Comparison of ENCODE assay signal across 29 cellular contexts in genomic region chr6:124679392-124679791, GRCh38.
DNase-seq lines count a peak whose midpoint lies in the region; ATAC-seq and TF ChIP-seq lines count a peak whose summit lies in the region.
"Had no signal": no experiment of that assay in that cellular context is flagged by ENCODE, and none has a peak within 500 bp of the region (broad histone marks: within the 10 kb centered on the region; RNA-seq: fewer than 3 reads in every experiment).

No MANE protein-coding gene starts in this region.

- no peak overlapping the region for H3K4me3 ChIP-seq in IMR-90 (ENCODE audit: insufficient read depth, low read depth, low read length)
- no peak overlapping the region for H3K4me3 ChIP-seq in epithelial cell of esophagus (ENCODE audit: low read length)
- H3K4me3 ChIP-seq: GM23338, K562, smooth muscle cell, stomach had no signal

- H3K36me3 Mint-ChIP-seq in Calu3 (ENCODE audit: insufficient read depth, unreplicated experiment) = no peaks in the 10 kb centered on the region
- H3K36me3 Mint-ChIP-seq: CD14-positive monocyte had no signal

- CTCF ChIA-PET in Calu3 (lab: Charles Lee) = no interaction called here
- CTCF ChIA-PET in IMR-90 (lab: Yijun Ruan, JAX) = no interaction called here

- H3K4me2 ChIP-seq in IMR-90 (ENCODE audit: low read depth, low read length) = no peak overlapping the region
- H3K4me2 ChIP-seq: GM23338, SK-N-SH, smooth muscle cell had no signal

- H2BK120ac ChIP-seq in IMR-90 (ENCODE audit: low read depth, low read length) = no peak overlapping the region

- H2AK5ac ChIP-seq in IMR-90 (ENCODE audit: low read depth, low read length) = no peak overlapping the region

- H3K27ac ChIP-seq in IMR-90 (ENCODE audit: insufficient read depth, low read length) = no peak overlapping the region
- H3K27ac ChIP-seq: stomach had no signal

- POLR2A ChIA-PET in IMR-90 (lab: Charles Lee; ENCODE audit: unreplicated experiment) = no interaction called here

- no peaks in the 10 kb centered on the region for H3K27me3 ChIP-seq in IMR-90 (ENCODE audit: control insufficient read depth, insufficient read depth, low read length)
- H3K27me3 ChIP-seq: stomach had no signal

- peak overlapping the region; percentile 33 for H3K27ac Mint-ChIP-seq in Calu3 (ENCODE audit: unreplicated experiment)
- H3K27ac Mint-ChIP-seq: activated CD8-positive, alpha-beta T cell treated with anti-CD3 and anti-CD28 coated beads for 36 hours; activated naive CD4-positive, alpha-beta T cell treated with anti-CD3 and anti-CD28 coated beads, Interleukin-2, amount 50 U/mL, for 72 hours; activated T-helper 2 cell treated with anti-CD3 and anti-CD28 coated beads, Interferon-gamma antibody, Interleukin-2, Interleukin-4, amounts not matched to agents 10 μg/mL and 5 μg/mL and 100 μg/mL, durations not matched to agents 14 hours and 24 hours and 36 hours; CD14-positive monocyte; GM23338; naive thymus-derived CD8-positive, alpha-beta T cell; T-helper 1 cell treated with Interleukin-12 subunit alpha and Interleukin-12 subunit beta and Interleukin-4 antibody, amounts not matched to agents 30 μg/mL and 1 μg/mL, for 36 hours had no signal

- H3K18ac ChIP-seq in IMR-90 (ENCODE audit: low read depth, low read length) = no peak overlapping the region

- TF ChIP-seq POLR2A in IMR-90 (IDR thresholded peaks at IDR 0.05; ENCODE audit: low read depth, low read length) = no peak

- no peak overlapping the region for H2AFZ ChIP-seq in IMR-90 (replicated peaks; ENCODE audit: low read length, poor library complexity)
- H2AFZ ChIP-seq: GM23338 had no signal

- ATAC-seq in IMR-90 (ENCODE audit: low read depth) = no peak
- peak; percentile 41 for ATAC-seq in omental fat pad (ENCODE audit: low FRiP score)
- no peak for ATAC-seq in HG02840 (IDR thresholded peaks at IDR 0.05; ENCODE audit: low FRiP score, unreplicated experiment)
- ATAC-seq: activated CD8-positive, alpha-beta T cell treated with anti-CD3 and anti-CD28 coated beads for 36 hours; activated naive CD4-positive, alpha-beta T cell treated with anti-CD3 and anti-CD28 coated beads, Interleukin-2, amount 50 U/mL, for 72 hours; GM23338; K562; naive thymus-derived CD8-positive, alpha-beta T cell had no signal

- dilution Hi-C loops in IMR-90 (cut with HindIII; ENCODE audit: low sequenced_read_pairs, unreplicated experiment) = no loop called here

- H3K27me3 Mint-ChIP-seq in Calu3 (ENCODE audit: unreplicated experiment) = no peaks in the 10 kb centered on the region
- H3K27me3 Mint-ChIP-seq: activated CD8-positive, alpha-beta T cell treated with anti-CD3 and anti-CD28 coated beads for 36 hours; naive thymus-derived CD8-positive, alpha-beta T cell had no signal

- H3K56ac ChIP-seq in IMR-90 (ENCODE audit: extremely low read depth, insufficient read depth, low read length) = no peak overlapping the region

- no peak overlapping the region for H4K8ac ChIP-seq in IMR-90 (ENCODE audit: low read depth in 2 of 2, low read length in 2 of 2)

- H3K4ac ChIP-seq in IMR-90 (ENCODE audit: low read depth, low read length) = no peak overlapping the region

- intact Hi-C loops in Calu3 (cut with micrococcal nuclease; ENCODE audit: unreplicated experiment) (no loop called here), IMR-90 (cut with micrococcal nuclease) (no loop called here)

- no peaks in the 10 kb centered on the region for H3K9me1 ChIP-seq in IMR-90 (ENCODE audit: insufficient read depth, low read length)

- H3K9me3 Mint-ChIP-seq in Calu3 (ENCODE audit: low read depth, unreplicated experiment) = peaks cover 8% of the 10 kb centered on the region

- TF ChIP-seq CTCF in Calu3 (IDR thresholded peaks at IDR 0.05; ENCODE audit: unreplicated experiment) = no peak
- TF ChIP-seq CTCF in IMR-90 (conservative IDR thresholded peaks at IDR 0.05; ENCODE audit: low read depth, low read length) = no peak
- TF ChIP-seq CTCF in epithelial cell of esophagus (IDR thresholded peaks at IDR 0.05; ENCODE audit: insufficient read depth, low read depth, low read length, missing control alignments) = no peak
- TF ChIP-seq CTCF in omental fat pad (IDR thresholded peaks at IDR 0.05) = no peak

- no peak overlapping the region for H4K91ac ChIP-seq in IMR-90 (ENCODE audit: insufficient read depth, low read depth, low read length)

- H3K4me1 ChIP-seq in IMR-90 (ENCODE audit: control insufficient read depth, insufficient read depth, low read length) = no peaks in the 10 kb centered on the region
- H3K4me1 ChIP-seq: stomach had no signal

- H4K5ac ChIP-seq in IMR-90 (ENCODE audit: low read depth, low read length) = no peak overlapping the region

- in situ Hi-C loops in IMR-90 (cut with MboI; ENCODE audit: low sequenced_read_pairs) = no loop called here

- H2BK15ac ChIP-seq in IMR-90 (ENCODE audit: low read depth, low read length) = no peak overlapping the region

- H3K36me3 ChIP-seq in IMR-90 (ENCODE audit: control insufficient read depth, insufficient read depth, low read length) = no peaks in the 10 kb centered on the region
- H3K36me3 ChIP-seq: stomach had no signal

- peaks cover 10% of the 10 kb centered on the region for H3K9me3 ChIP-seq in IMR-90 (ENCODE audit: control insufficient read depth, insufficient read depth, low read length)
- H3K9me3 ChIP-seq: SK-N-SH had no signal

- BruUV-seq in Calu3 (replicated peaks; lab: Mats Ljungman, UMichigan) (no TSS peak), IMR-90 (replicated peaks; lab: Mats Ljungman, UMichigan) (no TSS peak)

- H3K9ac ChIP-seq in IMR-90 (ENCODE audit: low read depth, low read length) = no peak overlapping the region
- H3K9ac ChIP-seq: SK-N-SH had no signal

- H2BK20ac ChIP-seq in IMR-90 (ENCODE audit: low read depth, low read length) = no peak overlapping the region

- H3K4me1 Mint-ChIP-seq in Calu3 (ENCODE audit: low read depth, unreplicated experiment) = peaks cover 10% of the 10 kb centered on the region
- H3K4me1 Mint-ChIP-seq: CD14-positive monocyte; naive thymus-derived CD8-positive, alpha-beta T cell had no signal

- no peak overlapping the region for H2AK9ac ChIP-seq in IMR-90 (replicated peaks; ENCODE audit: low read depth, low read length, poor library complexity)

- DNase-seq in Calu3 = peak; percentile 39
- DNase-seq in IMR-90 = peak; percentile 1
- DNase-seq in epithelial cell of esophagus (ENCODE audit: low read depth) = peak; percentile 77
- no peak for DNase-seq in omental fat pad (ENCODE audit: low spot score)
- DNase-seq in T-helper 9 cell = no peak
- no peak for DNase-seq in activated naive CD4-positive, alpha-beta T cell treated with Interleukin-2 at 50 U/mL for 16 hours
- DNase-seq in OCI-M2 (lab: John Stamatoyannopoulos, UW; ENCODE audit: unreplicated experiment) = no peak
- DNase-seq: activated CD4-positive, alpha-beta T cell treated with anti-CD3 and anti-CD28 coated beads for 1 hour; activated CD8-positive, alpha-beta T cell treated with anti-CD3 and anti-CD28 coated beads for 36 hours; anterior cingulate cortex; caudate nucleus; DND-41; head of caudate nucleus; naive thymus-derived CD8-positive, alpha-beta T cell; NCI-H1417 treated with DMSO at 0.1 percent for 48 hours; NCI-H2081 treated with DMSO at 0.1 percent for 48 hours; NCI-H82; retina; SK-N-SH; stimulated activated CD4-positive, alpha-beta T cell treated with anti-CD3 and anti-CD28 coated beads, Interleukin-1b, Interleukin-23, amount 100 ng/mL, for 48 hours; stomach had no signal

- no peak for TF ChIP-seq RAD21 in IMR-90 (IDR thresholded peaks at IDR 0.05; ENCODE audit: low read length)

- H4K20me1 ChIP-seq in IMR-90 (ENCODE audit: insufficient read depth, low read length) = no peaks in the 10 kb centered on the region

- no peak overlapping the region for H3K14ac ChIP-seq in IMR-90 (replicated peaks; ENCODE audit: low read depth, low read length)

- no CpG with 5 or more reads among the region's 2 CpGs for WGBS in IMR-90 (ENCODE audit: extremely low coverage in 2 of 2, insufficient read length in 1 of 2), 2 experiments

- H3K4me3 Mint-ChIP-seq in Calu3 (ENCODE audit: low read depth, unreplicated experiment) = no peak overlapping the region
- H3K4me3 Mint-ChIP-seq: activated CD8-positive, alpha-beta T cell treated with anti-CD3 and anti-CD28 coated beads for 36 hours; CD14-positive monocyte; GM23338; naive thymus-derived CD8-positive, alpha-beta T cell; T-helper 1 cell treated with Interleukin-12 subunit alpha and Interleukin-12 subunit beta and Interleukin-4 antibody, amounts not matched to agents 30 μg/mL and 1 μg/mL, for 36 hours had no signal

- no peak overlapping the region for H2BK5ac ChIP-seq in IMR-90 (ENCODE audit: low read depth, low read length, poor library complexity, severe bottlenecking)

- no peak overlapping the region for H3K23ac ChIP-seq in IMR-90 (ENCODE audit: low read depth, low read length)

- H3K79me1 ChIP-seq in IMR-90 (ENCODE audit: low read depth in 1 of 2, low read length in 2 of 2) = no peaks in the 10 kb centered on the region

TF ChIP-seq in IMR-90, 13 proteins besides CTCF, POLR2A, EP300 and RAD21:
- no peak for TF ChIP-seq RCOR1 (IDR thresholded peaks at IDR 0.05; ENCODE audit: insufficient replicate concordance, low read length)
- TF ChIP-seq SMC3 (IDR thresholded peaks at IDR 0.05; ENCODE audit: low read depth, low read length) = no peak
- peak; percentile 32; the same call in 1 of the 2 replicates for TF ChIP-seq CEBPB (IDR thresholded peaks at IDR 0.05; ENCODE audit: low read depth, low read length)

Comparison
In these comparisons a context has a peak if more than half of its experiments do, and no peak if none do; other contexts are left out.
1. DNase-seq: peak in Calu3 (single experiment), IMR-90 (single experiment) and epithelial cell of esophagus (single experiment); none in omental fat pad (single experiment), T-helper 9 cell (single experiment), activated naive CD4-positive, alpha-beta T cell treated with Interleukin-2 at 50 U/mL for 16 hours (single experiment) and OCI-M2 (single experiment).